In the genomic region with DNA sequence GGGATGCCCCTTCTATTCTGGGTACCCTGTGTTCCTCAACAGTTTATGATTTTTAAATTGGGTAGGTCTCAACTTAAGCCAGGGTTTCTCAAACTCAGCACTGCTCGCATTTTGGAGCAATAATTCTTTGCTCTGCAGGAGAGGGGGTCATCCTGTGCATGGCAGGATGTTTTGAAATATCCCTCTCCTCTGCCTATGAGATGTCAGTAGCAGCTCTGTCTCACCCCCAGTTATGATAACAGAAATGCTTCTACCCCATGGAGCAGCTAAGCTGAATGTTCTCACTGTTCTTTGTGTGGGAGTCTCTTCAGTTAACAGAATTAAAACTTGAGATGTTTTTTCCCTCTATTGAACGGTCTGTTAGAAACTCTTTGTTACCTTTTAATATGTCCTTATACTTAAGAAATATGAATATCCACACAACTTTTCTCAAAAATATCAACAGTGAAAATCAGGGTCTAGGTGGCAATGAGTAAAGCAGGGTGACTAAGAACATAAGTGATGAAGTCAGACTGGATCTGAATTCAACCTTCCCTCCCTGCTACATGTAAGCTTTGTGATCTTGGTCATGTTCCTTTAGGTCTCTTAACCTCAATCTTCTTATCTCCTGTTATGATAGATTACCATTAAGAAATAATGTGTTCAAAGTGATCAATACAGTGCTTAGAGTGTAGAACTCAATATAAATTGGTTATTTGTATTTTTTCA, we compare ENCODE assay signal across 17 cellular contexts.
DNase-seq lines count a peak whose midpoint lies in the region; ATAC-seq lines count a peak whose summit lies in the region.
"Had no signal": no experiment of that assay in that cellular context is flagged by ENCODE, and none has a peak within 500 bp of the region (broad histone marks: within the 10 kb centered on the region; RNA-seq: fewer than 3 reads in every experiment).

No MANE protein-coding gene starts in this region.

- DNase-seq in activated CD4-positive, alpha-beta memory T cell treated with anti-CD3 and anti-CD28 coated beads for 36 hours = no peak
- no peak for DNase-seq in activated CD4-positive, alpha-beta memory T cell treated with anti-CD3 and anti-CD28 coated beads, Interleukin-2, amount 10 ng/mL, durations not matched to agents 7 days and 5 days
- DNase-seq in HT1080 (ENCODE audit: low read depth) (peak; percentile 31), NCI-H345 (lab: John Stamatoyannopoulos, UW) (no peak), MG63 (no peak), HK-2 (ENCODE audit: unreplicated experiment) (no peak)
- DNase-seq in naive thymus-derived CD8-positive, alpha-beta T cell = no peak
- DNase-seq: adrenal gland, Caco-2, GF-D8, lower lobe of right lung, MV-4-11, NCI-H2171, SJCRH30 had no signal

- H3K4me1 Mint-ChIP-seq in activated CD4-positive, alpha-beta memory T cell treated with anti-CD3 and anti-CD28 coated beads for 36 hours (ENCODE audit: low read depth) = peaks cover 76% of the 10 kb centered on the region
- peaks cover 23% of the 10 kb centered on the region for H3K4me1 Mint-ChIP-seq in activated CD4-positive, alpha-beta memory T cell treated with anti-CD3 and anti-CD28 coated beads, Interleukin-2, amount 10 ng/mL, durations not matched to agents 7 days and 5 days
- H3K4me1 Mint-ChIP-seq in naive thymus-derived CD8-positive, alpha-beta T cell = peaks cover 28 to 85% (median 81%) of the 10 kb centered on the region in 4 donors

- no peaks in the 10 kb centered on the region for H3K27me3 Mint-ChIP-seq in activated CD4-positive, alpha-beta memory T cell treated with anti-CD3 and anti-CD28 coated beads for 36 hours
- H3K27me3 Mint-ChIP-seq in activated CD4-positive, alpha-beta memory T cell treated with anti-CD3 and anti-CD28 coated beads, Interleukin-2, amount 10 ng/mL, durations not matched to agents 7 days and 5 days = no peaks in the 10 kb centered on the region
- no peaks in the 10 kb centered on the region for H3K27me3 Mint-ChIP-seq in naive thymus-derived CD8-positive, alpha-beta T cell
- H3K27me3 Mint-ChIP-seq: natural killer cell treated with Interleukin-12 subunit alpha and Interleukin-12 subunit beta and Interleukin-15 and Interleukin-18, amount 100 ng/mL, for 72 hours had no signal

- H3K27ac Mint-ChIP-seq in activated CD4-positive, alpha-beta memory T cell treated with anti-CD3 and anti-CD28 coated beads for 36 hours = peak overlapping the region; percentile 33
- no peak overlapping the region for H3K27ac Mint-ChIP-seq in activated CD4-positive, alpha-beta memory T cell treated with anti-CD3 and anti-CD28 coated beads, Interleukin-2, amount 10 ng/mL, durations not matched to agents 7 days and 5 days
- peak overlapping the region in 9 of 10 donors; percentile 8 to 84 (median 63) for H3K27ac Mint-ChIP-seq in naive thymus-derived CD8-positive, alpha-beta T cell
- H3K27ac Mint-ChIP-seq: natural killer cell treated with Interleukin-12 subunit alpha and Interleukin-12 subunit beta and Interleukin-15 and Interleukin-18, amount 100 ng/mL, for 72 hours had no signal

- H3K4me3 Mint-ChIP-seq in activated CD4-positive, alpha-beta memory T cell treated with anti-CD3 and anti-CD28 coated beads for 36 hours = no peak overlapping the region
- H3K4me3 Mint-ChIP-seq in activated CD4-positive, alpha-beta memory T cell treated with anti-CD3 and anti-CD28 coated beads, Interleukin-2, amount 10 ng/mL, durations not matched to agents 7 days and 5 days = no peak overlapping the region
- peak overlapping the region in 4 of 10 donors; percentile 15 to 21 (median 19) for H3K4me3 Mint-ChIP-seq in naive thymus-derived CD8-positive, alpha-beta T cell
- H3K4me3 Mint-ChIP-seq: natural killer cell treated with Interleukin-12 subunit alpha and Interleukin-12 subunit beta and Interleukin-15 and Interleukin-18, amount 100 ng/mL, for 72 hours had no signal

- no peaks in the 10 kb centered on the region for H3K36me3 Mint-ChIP-seq in activated CD4-positive, alpha-beta memory T cell treated with anti-CD3 and anti-CD28 coated beads for 36 hours
- no peaks in the 10 kb centered on the region for H3K36me3 Mint-ChIP-seq in activated CD4-positive, alpha-beta memory T cell treated with anti-CD3 and anti-CD28 coated beads, Interleukin-2, amount 10 ng/mL, durations not matched to agents 7 days and 5 days (ENCODE audit: low read depth)
- H3K36me3 Mint-ChIP-seq in naive thymus-derived CD8-positive, alpha-beta T cell = no peaks in the 10 kb centered on the region
- H3K36me3 Mint-ChIP-seq: natural killer cell treated with Interleukin-12 subunit alpha and Interleukin-12 subunit beta and Interleukin-15 and Interleukin-18, amount 100 ng/mL, for 72 hours had no signal

- CTCF ChIA-PET in activated CD4-positive, alpha-beta memory T cell treated with anti-CD3 and anti-CD28 coated beads for 36 hours (lab: Charles Lee) = interaction anchor here (0.7 to 1.6 kb wide), 4 partner anchors 13 to 155 kb away, joined by 3 to 8 read pairs (median 3); no protein-coding TSS in a partner anchor
- CTCF ChIA-PET in activated CD4-positive, alpha-beta memory T cell treated with anti-CD3 and anti-CD28 coated beads, Interleukin-2, amount 10 ng/mL, durations not matched to agents 7 days and 5 days (lab: Charles Lee) = no interaction called here

- peak; percentile 68 for ATAC-seq in GM21529 (IDR thresholded peaks at IDR 0.05; ENCODE audit: unreplicated experiment)
- peak; percentile 48 to 54 for ATAC-seq in naive thymus-derived CD8-positive, alpha-beta T cell
- ATAC-seq: gastroesophageal sphincter, lower lobe of right lung had no signal

- intact Hi-C loops in activated CD4-positive, alpha-beta memory T cell treated with anti-CD3 and anti-CD28 coated beads for 36 hours (cut with micrococcal nuclease) = loop anchor here (1.0 kb wide), 1 partner anchor 24 kb away; no protein-coding TSS in a partner anchor

- H3K4me3 ChIP-seq in MG63 = no peak overlapping the region
- H3K4me3 ChIP-seq: adrenal gland, gastroesophageal sphincter, lower lobe of right lung, SJCRH30 had no signal

- POLR2A ChIA-PET in activated CD4-positive, alpha-beta memory T cell treated with anti-CD3 and anti-CD28 coated beads for 36 hours (lab: Charles Lee) = interaction anchor here (1.0 to 1.1 kb wide), 2 partner anchors 24 to 59 kb away, joined by 4 to 5 read pairs; no protein-coding TSS in a partner anchor
- POLR2A ChIA-PET in activated CD4-positive, alpha-beta memory T cell treated with anti-CD3 and anti-CD28 coated beads, Interleukin-2, amount 10 ng/mL, durations not matched to agents 7 days and 5 days (lab: Charles Lee) = no interaction called here
- POLR2A ChIA-PET in naive thymus-derived CD8-positive, alpha-beta T cell (lab: Charles Lee) = no interaction called here

- H3K36me3 ChIP-seq in MG63 = no peaks in the 10 kb centered on the region
- H3K36me3 ChIP-seq: adrenal gland, gastroesophageal sphincter, lower lobe of right lung, SJCRH30 had no signal

- H3K27me3 ChIP-seq in MG63 = peaks cover 32% of the 10 kb centered on the region
- H3K27me3 ChIP-seq: adrenal gland, gastroesophageal sphincter, SJCRH30 had no signal

- no peaks in the 10 kb centered on the region for H3K9me3 ChIP-seq in MG63
- H3K9me3 ChIP-seq: adrenal gland, Caco-2, gastroesophageal sphincter, lower lobe of right lung, SJCRH30 had no signal

- H3K9me3 Mint-ChIP-seq in activated CD4-positive, alpha-beta memory T cell treated with anti-CD3 and anti-CD28 coated beads for 36 hours = no peaks in the 10 kb centered on the region
- no peaks in the 10 kb centered on the region for H3K9me3 Mint-ChIP-seq in activated CD4-positive, alpha-beta memory T cell treated with anti-CD3 and anti-CD28 coated beads, Interleukin-2, amount 10 ng/mL, durations not matched to agents 7 days and 5 days
- H3K9me3 Mint-ChIP-seq in naive thymus-derived CD8-positive, alpha-beta T cell = no peaks in the 10 kb centered on the region
- H3K9me3 Mint-ChIP-seq: natural killer cell treated with Interleukin-12 subunit alpha and Interleukin-12 subunit beta and Interleukin-15 and Interleukin-18, amount 100 ng/mL, for 72 hours had no signal
